In genomic region chr17:79087428-79088143, GRCh38 we compare ENCODE assay signal across 8 cellular contexts. TPM values are rescaled to one million over a fixed set of nuclear protein-coding genes. Genes with fewer than 3 reads are reported as not detected.
DNase-seq lines count a peak whose midpoint lies in the region; ATAC-seq and TF ChIP-seq lines count a peak whose summit lies in the region.

No MANE protein-coding gene starts in this region.

- H3K36me3 ChIP-seq in thoracic aorta: peaks cover 34% of the 10 kb centered on the region

- peaks cover 0 to 13% of the 10 kb centered on the region in 2 donors for H3K4me1 ChIP-seq in thoracic aorta (ENCODE audit: control insufficient read depth in 1 of 2, low read depth in 2 of 2)

- peaks cover 15% of the 10 kb centered on the region for H3K36me3 Mint-ChIP-seq in activated T-helper 17 cell treated with anti-CD3 and anti-CD28 coated beads, Interleukin-2, amount 50 U/mL, for 72 hours (ENCODE audit: low read depth)

- no peaks in the 10 kb centered on the region for H3K9me3 ChIP-seq in thoracic aorta

- DNase-seq in DMS114 treated with DMSO at 0.1 percent for 48 hours (lab: John Stamatoyannopoulos, UW; ENCODE audit: unreplicated experiment): peak; percentile 23
- DNase-seq in HuH-7.5 (ENCODE audit: low spot score): peak; percentile 94
- DNase-seq in RKO (ENCODE audit: low spot score): peak; percentile 49
- DNase-seq in fibroblast of the conjunctiva (ENCODE audit: low read depth): peak; percentile 5
- peak in 47 of 56 donors; percentile 3 to 86 (median 49) for DNase-seq in nucleus accumbens (lab: John Stamatoyannopoulos, UW)
- no peak for DNase-seq in thoracic aorta (ENCODE audit: low spot score)

- peaks cover 6% of the 10 kb centered on the region for H3K27me3 Mint-ChIP-seq in activated T-helper 17 cell treated with anti-CD3 and anti-CD28 coated beads, Interleukin-2, amount 50 U/mL, for 72 hours

- peak; percentile 82 for ATAC-seq in activated T-helper 17 cell treated with anti-CD3 and anti-CD28 coated beads, Interleukin-2, amount 50 U/mL, for 72 hours (replicated peaks)
- ATAC-seq in thoracic aorta (ENCODE audit: insufficient number of reproducible peaks, low FRiP score, low read depth) (no peak), GM19035 (IDR thresholded peaks at IDR 0.05; ENCODE audit: unreplicated experiment) (no peak)

- peak; percentile 94 for TF ChIP-seq CTCF in thoracic aorta (IDR thresholded peaks at IDR 0.05)

- no peaks in the 10 kb centered on the region for H3K9me3 Mint-ChIP-seq in activated T-helper 17 cell treated with anti-CD3 and anti-CD28 coated beads, Interleukin-2, amount 50 U/mL, for 72 hours

- H3K27ac Mint-ChIP-seq in activated T-helper 17 cell treated with anti-CD3 and anti-CD28 coated beads, Interleukin-2, amount 50 U/mL, for 72 hours: no peak overlapping the region

- no peaks in the 10 kb centered on the region for H3K4me1 Mint-ChIP-seq in activated T-helper 17 cell treated with anti-CD3 and anti-CD28 coated beads, Interleukin-2, amount 50 U/mL, for 72 hours

- no peak overlapping the region for H3K4me3 Mint-ChIP-seq in activated T-helper 17 cell treated with anti-CD3 and anti-CD28 coated beads, Interleukin-2, amount 50 U/mL, for 72 hours

- no peak overlapping the region for H3K4me3 ChIP-seq in thoracic aorta

- no peak overlapping the region for H3K27ac ChIP-seq in thoracic aorta

- peaks cover 3% of the 10 kb centered on the region for H3K27me3 ChIP-seq in thoracic aorta (replicated peaks; ENCODE audit: insufficient read depth)

RNA-seq across cellular contexts. Expression of gene ENGASE, which starts 13.0 kb away (rescaled TPM):
- 10 to 100 TPM; 26.9 to 30.2 TPM for total RNA-seq in activated T-helper 17 cell treated with anti-CD3 and anti-CD28 coated beads, Interleukin-2, amount 50 U/mL, for 72 hours
- 10 to 100 TPM; 50.0 to 75.9 TPM for total RNA-seq in thoracic aorta
